ENCODE assay signal across 1 cellular context in the genomic region with DNA sequence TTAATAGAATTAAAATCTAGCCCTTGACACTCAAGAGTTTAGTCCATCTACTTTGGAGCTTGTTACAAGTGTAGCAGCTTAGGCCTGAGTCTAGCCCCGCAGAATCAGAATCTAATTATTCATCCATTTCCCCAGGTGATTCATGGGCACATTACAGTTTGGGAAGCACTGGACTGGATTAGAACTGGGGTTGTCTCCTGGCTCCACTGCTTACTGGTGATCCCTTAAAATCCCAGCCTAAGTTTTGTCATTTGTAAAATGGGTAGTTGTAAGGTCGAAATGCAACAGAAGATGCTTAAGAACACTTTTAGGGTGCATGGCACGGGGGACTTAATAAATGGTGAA.
TF ChIP-seq lines count a peak whose summit lies in the region.

No MANE protein-coding gene starts in this region.

TF ChIP-seq in GM12878, 131 proteins besides CTCF, POLR2A, EP300 and RAD21:
- TF ChIP-seq EZH2 (IDR thresholded peaks at IDR 0.05; ENCODE audit: borderline replicate concordance, control insufficient read depth, low read depth, low read length) = no peak
- TF ChIP-seq ZZZ3 (IDR thresholded peaks at IDR 0.05; ENCODE audit: control insufficient read depth, insufficient read length, low read depth) = no peak
- TF ChIP-seq BRCA1 (IDR thresholded peaks at IDR 0.05; ENCODE audit: low read depth, low read length) = no peak
- TF ChIP-seq, protein P1, sequence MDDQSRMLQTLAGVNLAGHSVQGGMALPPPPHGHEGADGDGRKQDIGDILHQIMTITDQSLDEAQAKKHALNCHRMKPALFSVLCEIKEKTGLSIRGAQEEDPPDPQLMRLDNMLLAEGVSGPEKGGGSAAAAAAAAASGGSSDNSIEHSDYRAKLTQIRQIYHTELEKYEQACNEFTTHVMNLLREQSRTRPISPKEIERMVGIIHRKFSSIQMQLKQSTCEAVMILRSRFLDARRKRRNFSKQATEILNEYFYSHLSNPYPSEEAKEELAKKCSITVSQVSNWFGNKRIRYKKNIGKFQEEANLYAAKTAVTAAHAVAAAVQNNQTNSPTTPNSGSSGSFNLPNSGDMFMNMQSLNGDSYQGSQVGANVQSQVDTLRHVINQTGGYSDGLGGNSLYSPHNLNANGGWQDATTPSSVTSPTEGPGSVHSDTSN (IDR thresholded peaks at IDR 0.05; ENCODE audit: insufficient replicate concordance, low read depth, low read length) = no peak
- no peak for TF ChIP-seq FOXM1 (IDR thresholded peaks at IDR 0.05; ENCODE audit: low read depth, low read length)
- no peak for TF ChIP-seq POLR2AphosphoS2 (IDR thresholded peaks at IDR 0.05; ENCODE audit: low read depth, low read length)
